18 cellular contexts compared by ENCODE assay signal in the genomic region with DNA sequence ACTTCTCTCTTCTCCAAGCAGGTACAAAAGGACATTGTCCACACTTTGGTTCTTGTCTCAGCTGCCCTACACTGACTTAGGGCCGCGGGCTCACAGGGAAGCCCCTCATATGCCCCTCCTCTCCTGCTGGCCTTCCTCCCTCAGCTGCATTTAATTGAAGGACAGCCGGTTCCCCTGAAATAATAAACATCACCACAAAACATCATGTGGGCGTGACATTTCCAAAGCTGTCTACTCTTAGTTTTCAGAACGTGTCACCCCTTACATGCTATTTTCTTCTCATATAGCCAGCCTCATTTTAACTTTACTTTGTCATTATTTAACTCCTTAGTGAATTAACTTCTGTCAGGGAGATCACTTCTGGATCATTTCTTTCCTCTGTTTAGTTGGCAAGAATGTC.
"Had no signal": no experiment of that assay in that cellular context is flagged by ENCODE, and none has a peak within 500 bp of the region (broad histone marks: within the 10 kb centered on the region; RNA-seq: fewer than 3 reads in every experiment).

No MANE protein-coding gene starts in this region.

- H3K27me3 Mint-ChIP-seq: activated CD4-positive, alpha-beta memory T cell treated with anti-CD3 and anti-CD28 coated beads for 36 hours; activated CD8-positive, alpha-beta memory T cell treated with anti-CD3 and anti-CD28 coated beads, Interleukin-2, amount 10 ng/mL, durations not matched to agents 7 days and 5 days had no signal

- H3K27me3 ChIP-seq: ascending aorta, stomach had no signal

- H3K9me3 Mint-ChIP-seq: activated CD4-positive, alpha-beta memory T cell treated with anti-CD3 and anti-CD28 coated beads for 36 hours; nephron progenitor cell; T-helper 2 cell treated with Interferon-gamma antibody and Interleukin-4, amounts not matched to agents 5 μg/mL and 100 μg/mL, for 36 hours had no signal

- H3K4me3 Mint-ChIP-seq: activated CD4-positive, alpha-beta memory T cell treated with anti-CD3 and anti-CD28 coated beads for 36 hours; activated CD8-positive, alpha-beta memory T cell treated with anti-CD3 and anti-CD28 coated beads, Interleukin-2, amount 10 ng/mL, durations not matched to agents 7 days and 5 days; nephron progenitor cell; T-helper 2 cell treated with Interferon-gamma antibody and Interleukin-4, amounts not matched to agents 5 μg/mL and 100 μg/mL, for 36 hours had no signal

- ATAC-seq: activated CD8-positive, alpha-beta memory T cell treated with anti-CD3 and anti-CD28 coated beads, Interleukin-2, amount 10 ng/mL, durations not matched to agents 7 days and 5 days; foreskin keratinocyte; left lobe of liver had no signal

- DNase-seq: activated CD4-positive, alpha-beta memory T cell treated with anti-CD3 and anti-CD28 coated beads for 36 hours; activated CD8-positive, alpha-beta memory T cell treated with anti-CD3 and anti-CD28 coated beads, Interleukin-2, amount 10 ng/mL, durations not matched to agents 7 days and 5 days; activated effector memory CD4-positive, alpha-beta T cell treated with Interleukin-2 at 50 U/mL for 16 hours; activated naive CD4-positive, alpha-beta T cell treated with anti-CD3 and anti-CD28 coated beads, Interleukin-2, amount 50 U/mL, for 16 hours; foreskin keratinocyte; glutamatergic neuron; islet precursor cell; mammary epithelial cell; midbrain; nephron progenitor cell; occipital lobe; posterior cingulate gyrus; SK-N-SH; stomach had no signal

- H3K4me3 ChIP-seq: ascending aorta, stomach had no signal

- H3K9ac ChIP-seq: SK-N-SH had no signal

- H3K27ac ChIP-seq: ascending aorta, foreskin keratinocyte, stomach had no signal

- H3K27ac Mint-ChIP-seq: activated CD4-positive, alpha-beta memory T cell treated with anti-CD3 and anti-CD28 coated beads for 36 hours; activated CD8-positive, alpha-beta memory T cell treated with anti-CD3 and anti-CD28 coated beads, Interleukin-2, amount 10 ng/mL, durations not matched to agents 7 days and 5 days; nephron progenitor cell; T-helper 2 cell treated with Interferon-gamma antibody and Interleukin-4, amounts not matched to agents 5 μg/mL and 100 μg/mL, for 36 hours had no signal

- H3K36me3 ChIP-seq: ascending aorta had no signal

- H3K4me1 ChIP-seq: foreskin keratinocyte had no signal

- H3K9me3 ChIP-seq: ascending aorta, SK-N-SH, stomach had no signal

- H3K36me3 Mint-ChIP-seq: activated CD4-positive, alpha-beta memory T cell treated with anti-CD3 and anti-CD28 coated beads for 36 hours; activated CD8-positive, alpha-beta memory T cell treated with anti-CD3 and anti-CD28 coated beads, Interleukin-2, amount 10 ng/mL, durations not matched to agents 7 days and 5 days had no signal

- FAIRE-seq: TTC549 had no signal
